ENCODE assay signal across 16 cellular contexts in the genomic region with DNA sequence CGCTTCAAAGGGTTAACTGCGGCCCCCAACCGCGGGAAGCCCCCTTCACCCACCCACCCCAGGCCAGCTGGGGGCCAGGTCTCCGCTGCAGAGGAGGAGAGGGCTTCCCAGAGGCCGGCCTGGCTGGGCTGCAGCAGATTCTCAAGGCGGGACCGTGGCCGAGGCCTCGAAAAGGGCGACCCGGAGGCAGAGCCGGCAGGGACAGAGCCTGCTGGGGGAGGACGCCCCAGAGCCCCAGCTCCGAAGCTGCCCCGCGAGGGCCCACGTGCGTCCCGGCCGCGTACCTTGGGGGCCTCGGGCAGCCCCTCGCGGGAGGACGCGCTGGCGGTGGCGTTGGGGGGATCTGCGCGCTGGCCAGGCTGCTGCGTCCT. TPM values are rescaled to one million over a fixed set of nuclear protein-coding genes. Genes with fewer than 3 reads are reported as not detected.
A peak's percentile ranks its signal among the peaks of the same experiment; 100 is the strongest.
DNase-seq lines count a peak whose midpoint lies in the region; ATAC-seq and TF ChIP-seq lines count a peak whose summit lies in the region.
"Had no signal": no experiment of that assay in that cellular context is flagged by ENCODE, and none has a peak within 500 bp of the region (broad histone marks: within the 10 kb centered on the region; RNA-seq: fewer than 3 reads in every experiment).

No MANE protein-coding gene starts in this region.

- peak overlapping the region; percentile 21 for H3K4me3 ChIP-seq in left ventricle myocardium inferior
- peak overlapping the region; percentile 4 for H3K4me3 ChIP-seq in ectodermal cell (ENCODE audit: insufficient read depth, low read depth, low read length)
- H3K4me3 ChIP-seq in mesenchymal stem cell (ENCODE audit: insufficient read depth in 1 of 2, low read depth in 1 of 2, low read length in 2 of 2): no peak overlapping the region
- H3K4me3 ChIP-seq: PC-9 had no signal

- peak overlapping the region in 1 of 2 experiments; percentile 55 for H2BK12ac ChIP-seq in mesenchymal stem cell (ENCODE audit: low read length in 2 of 2)

- H3K14ac ChIP-seq in mesenchymal stem cell (ENCODE audit: low read length in 2 of 2): peak overlapping the region in 1 of 2 experiments; percentile 86

- H3K4me1 ChIP-seq in left ventricle myocardium inferior: peaks cover 13% of the 10 kb centered on the region
- H3K4me1 ChIP-seq in ectodermal cell (ENCODE audit: control insufficient read depth, insufficient read depth, low read length): no peaks in the 10 kb centered on the region
- peaks cover 35% of the 10 kb centered on the region for H3K4me1 ChIP-seq in mesenchymal stem cell (ENCODE audit: control insufficient read depth, insufficient read depth, low read depth, low read length)

- H3K27ac ChIP-seq in left ventricle myocardium inferior (replicated peaks) (no peak overlapping the region), ectodermal cell (ENCODE audit: insufficient read depth, low read depth, low read length, poor library complexity, severe bottlenecking) (no peak overlapping the region), mesenchymal stem cell (ENCODE audit: low read length, poor library complexity, severe bottlenecking) (no peak overlapping the region)
- H3K27ac ChIP-seq: PC-9 had no signal

- no peak overlapping the region for H2BK5ac ChIP-seq in mesenchymal stem cell (ENCODE audit: low read depth, low read length, poor library complexity, severe bottlenecking)

- peak overlapping the region; percentile 62 for H3K4me2 ChIP-seq in mesenchymal stem cell (ENCODE audit: low read length, poor library complexity, severe bottlenecking)
- H3K4me2 ChIP-seq: PC-9, SK-N-SH had no signal

- no peak overlapping the region for H2BK120ac ChIP-seq in mesenchymal stem cell (ENCODE audit: low read depth, low read length)

- H3K36me3 ChIP-seq in left ventricle myocardium inferior (no peaks in the 10 kb centered on the region), ectodermal cell (ENCODE audit: control insufficient read depth, insufficient read depth, low read length) (no peaks in the 10 kb centered on the region), mesenchymal stem cell (ENCODE audit: control insufficient read depth in 1 of 2, insufficient read depth in 2 of 2, low read depth in 1 of 2, low read length in 2 of 2) (peaks cover 0 to 40% of the 10 kb centered on the region in 2 experiments)

- peaks cover 58% of the 10 kb centered on the region for H3K27me3 ChIP-seq in left ventricle myocardium inferior (ENCODE audit: low read depth)
- peaks cover 25% of the 10 kb centered on the region for H3K27me3 ChIP-seq in ectodermal cell (ENCODE audit: control insufficient read depth, insufficient read depth, low read length, poor library complexity, severe bottlenecking)
- H3K27me3 ChIP-seq in mesenchymal stem cell (ENCODE audit: control insufficient read depth in 1 of 2, insufficient read depth in 1 of 2, low read length in 2 of 2): peaks cover 6 to 20% of the 10 kb centered on the region in 2 experiments

- H3K18ac ChIP-seq in mesenchymal stem cell (ENCODE audit: low read depth in 1 of 2, low read length in 2 of 2): peak overlapping the region; percentile 62 to 82

- no peak overlapping the region for H3K9ac ChIP-seq in mesenchymal stem cell (ENCODE audit: low read length)
- H3K9ac ChIP-seq: SK-N-SH had no signal

- H2AK5ac ChIP-seq in mesenchymal stem cell (ENCODE audit: low read length, severe bottlenecking): no peak overlapping the region

- no peaks in the 10 kb centered on the region for H3K9me3 ChIP-seq in left ventricle myocardium inferior (replicated peaks)
- H3K9me3 ChIP-seq in ectodermal cell (ENCODE audit: control insufficient read depth, low read length): no peaks in the 10 kb centered on the region
- H3K9me3 ChIP-seq in mesenchymal stem cell (ENCODE audit: control insufficient read depth, low read length): no peaks in the 10 kb centered on the region
- H3K9me3 ChIP-seq: SK-N-SH had no signal

- 23 to 25% methylated on average over 32 of the region's 32 CpGs for WGBS in ectodermal cell, 2 experiments
- WGBS in mesenchymal stem cell: 25% methylated on average over 21 of the region's 32 CpGs

- ATAC-seq in Right ventricle myocardium inferior (no peak), GM19463 (IDR thresholded peaks at IDR 0.05; ENCODE audit: unreplicated experiment) (no peak)

- H3K4ac ChIP-seq in mesenchymal stem cell (ENCODE audit: low read depth in 1 of 2, low read length in 2 of 2): peak overlapping the region in 1 of 2 experiments; percentile 64

- peak overlapping the region; percentile 89 for H2BK15ac ChIP-seq in mesenchymal stem cell (ENCODE audit: low read depth, poor library complexity, severe bottlenecking)

- intact Hi-C loops in left ventricle myocardium inferior (cut with micrococcal nuclease) (no loop called here), Right ventricle myocardium inferior (cut with DNase I) (no loop called here)

- H3K79me1 ChIP-seq in mesenchymal stem cell (replicated peaks; ENCODE audit: low read length, poor library complexity, severe bottlenecking): peaks cover 11% of the 10 kb centered on the region

- H3K23ac ChIP-seq in mesenchymal stem cell (ENCODE audit: low read length in 2 of 2): peak overlapping the region in 1 of 2 experiments; percentile 84

- DNase-seq in left ventricle myocardium inferior (no peak), Right ventricle myocardium inferior (ENCODE audit: missing footprints) (no peak), mesenchymal stem cell (no peak), COLO829 (ENCODE audit: low spot score) (no peak), NCI-H128 (lab: John Stamatoyannopoulos, UW; ENCODE audit: unreplicated experiment) (no peak)
- no peak for DNase-seq in stimulated activated CD4-positive, alpha-beta T cell treated with anti-CD3 and anti-CD28 coated beads, Interleukin-4, amount 100 ng/mL, for 1 hour
- DNase-seq: CD4-positive, alpha-beta T cell; HCEC 1CT; NCI-H2107; NCI-H345; PC-9; Right ventricle myocardium superior had no signal

- H4K8ac ChIP-seq in mesenchymal stem cell (ENCODE audit: low read length): peak overlapping the region; percentile 54

- no peak overlapping the region for H2AFZ ChIP-seq in mesenchymal stem cell (ENCODE audit: low read depth, low read length)
- H2AFZ ChIP-seq: PC-9 had no signal

- peak overlapping the region; percentile 39 for H4K91ac ChIP-seq in mesenchymal stem cell (ENCODE audit: low read length)

- TF ChIP-seq CTCF in left ventricle myocardium inferior (IDR thresholded peaks at IDR 0.05; ENCODE audit: borderline replicate concordance): no peak

RNA-seq across cellular contexts. Expression of gene C1QTNF12, which starts 0.3 kb away (rescaled TPM):
- total RNA-seq in left ventricle myocardium inferior (0.55 TPM), Right ventricle myocardium inferior (0.57 TPM)
- 2.7 TPM for polyA plus RNA-seq in ectodermal cell (2013, experiment 1 of 4)
- polyA plus RNA-seq in ectodermal cell (2013, experiment 2 of 4): 3.0 TPM
- 5.3 TPM for polyA plus RNA-seq in ectodermal cell (2013, experiment 3 of 4)
- polyA plus RNA-seq in ectodermal cell (2013, experiment 4 of 4): 3.9 TPM
- polyA plus RNA-seq in mesenchymal stem cell (2013, experiment 1 of 2): 1.2 TPM
- polyA plus RNA-seq in mesenchymal stem cell (2013, experiment 2 of 2): 0.89 TPM

RNA-seq across cellular contexts. Expression of gene B3GALT6, which starts 14.2 kb away (rescaled TPM):
- total RNA-seq in left ventricle myocardium inferior (7.9 TPM), Right ventricle myocardium inferior (8.3 TPM)
- polyA plus RNA-seq in ectodermal cell (2013, experiment 1 of 4): 29.8 TPM
- 34.0 TPM for polyA plus RNA-seq in ectodermal cell (2013, experiment 2 of 4)
- polyA plus RNA-seq in ectodermal cell (2013, experiment 3 of 4): 26.4 TPM
- polyA plus RNA-seq in ectodermal cell (2013, experiment 4 of 4): 31.0 TPM
- 24.3 TPM for polyA plus RNA-seq in mesenchymal stem cell (2013, experiment 1 of 2)
- polyA plus RNA-seq in mesenchymal stem cell (2013, experiment 2 of 2): 24.2 TPM

RNA-seq across cellular contexts. Expression of gene SDF4, which starts 14.4 kb away (rescaled TPM):
- 114 TPM for total RNA-seq in left ventricle myocardium inferior
- 125 TPM for total RNA-seq in Right ventricle myocardium inferior
- polyA plus RNA-seq in ectodermal cell (2013, experiment 1 of 4): 75.2 TPM
- polyA plus RNA-seq in ectodermal cell (2013, experiment 2 of 4): 71.0 TPM
- polyA plus RNA-seq in ectodermal cell (2013, experiment 3 of 4): 64.3 TPM
- polyA plus RNA-seq in ectodermal cell (2013, experiment 4 of 4): 72.1 TPM
- 239 TPM for polyA plus RNA-seq in mesenchymal stem cell (2013, experiment 1 of 2)
- 241 TPM for polyA plus RNA-seq in mesenchymal stem cell (2013, experiment 2 of 2)

RNA-seq across cellular contexts. Expression of gene UBE2J2, which starts 27.4 kb away (rescaled TPM):
- total RNA-seq in left ventricle myocardium inferior: 36.9 TPM
- 40.0 TPM for total RNA-seq in Right ventricle myocardium inferior
- 64.8 TPM for polyA plus RNA-seq in ectodermal cell (2013, experiment 1 of 4)
- polyA plus RNA-seq in ectodermal cell (2013, experiment 2 of 4): 58.6 TPM
- 62.7 TPM for polyA plus RNA-seq in ectodermal cell (2013, experiment 3 of 4)
- polyA plus RNA-seq in ectodermal cell (2013, experiment 4 of 4): 60.6 TPM
- 41.4 TPM for polyA plus RNA-seq in mesenchymal stem cell (2013, experiment 1 of 2)
- polyA plus RNA-seq in mesenchymal stem cell (2013, experiment 2 of 2): 42.8 TPM

RNA-seq across cellular contexts. Expression of gene TNFRSF4, which starts 32.3 kb away (rescaled TPM):
- total RNA-seq in left ventricle myocardium inferior (2.2 TPM), Right ventricle myocardium inferior (1.4 TPM)
- polyA plus RNA-seq in ectodermal cell (2013, experiment 1 of 4): not detected
- not detected for polyA plus RNA-seq in ectodermal cell (2013, experiment 2 of 4)
- polyA plus RNA-seq in ectodermal cell (2013, experiment 3 of 4): not detected
- not detected for polyA plus RNA-seq in ectodermal cell (2013, experiment 4 of 4)
- 0.04 TPM for polyA plus RNA-seq in mesenchymal stem cell (2013, experiment 1 of 2)
- polyA plus RNA-seq in mesenchymal stem cell (2013, experiment 2 of 2): 0.05 TPM
- total RNA-seq: HT-29 had no signal
- polyA plus RNA-seq: SK-N-SH had no signal

Comparison
In these comparisons a context has a peak if more than half of its experiments do, and no peak if none do; other contexts are left out.
1. H3K4me3 ChIP-seq: peak in left ventricle myocardium inferior (single experiment) and ectodermal cell (single experiment); none in mesenchymal stem cell (0 of 2).